In genomic region chr2:133333189-133333588, GRCh38 we compare ENCODE assay signal across 19 cellular contexts.
"Had no signal": no experiment of that assay in that cellular context is flagged by ENCODE, and none has a peak within 500 bp of the region (broad histone marks: within the 10 kb centered on the region; RNA-seq: fewer than 3 reads in every experiment).

No MANE protein-coding gene starts in this region.

- H3K27ac ChIP-seq: coronary artery, gastrocnemius medialis, heart left ventricle, transverse colon, vagina had no signal

- H3K4me3 Mint-ChIP-seq: activated naive CD4-positive, alpha-beta T cell treated with anti-CD3 and anti-CD28 coated beads, Interleukin-2, amount 10 ng/mL, durations not matched to agents 7 days and 5 days; activated T-helper 17 cell treated with anti-CD3 and anti-CD28 coated beads, Interleukin-2, amount 50 U/mL, for 72 hours; central memory CD8-positive, alpha-beta T cell; immature natural killer cell; mesothelial cell of epicardium had no signal

- H3K36me3 ChIP-seq: gastrocnemius medialis, heart left ventricle, transverse colon, vagina had no signal

- H3K9me3 ChIP-seq: gastrocnemius medialis, heart left ventricle, transverse colon, vagina had no signal

- H3K4me1 ChIP-seq: gastrocnemius medialis, heart left ventricle, transverse colon, vagina had no signal

- H3K27me3 ChIP-seq: gastrocnemius medialis, heart left ventricle, transverse colon, vagina had no signal

- H3K4me1 Mint-ChIP-seq: activated naive CD4-positive, alpha-beta T cell treated with anti-CD3 and anti-CD28 coated beads, Interleukin-2, amount 10 ng/mL, durations not matched to agents 7 days and 5 days; activated T-helper 17 cell treated with anti-CD3 and anti-CD28 coated beads, Interleukin-2, amount 50 U/mL, for 72 hours; central memory CD8-positive, alpha-beta T cell; immature natural killer cell; mesothelial cell of epicardium had no signal

- ATAC-seq: activated CD4-positive, CD25-positive, alpha-beta regulatory T cell treated with anti-CD3 and anti-CD28 coated beads, Interleukin-2, amount 50 U/mL, for 24 hours; activated T-helper 17 cell treated with anti-CD3 and anti-CD28 coated beads, Interleukin-2, amount 50 U/mL, for 72 hours; gastrocnemius medialis; heart left ventricle; left colon; sciatic nerve; stimulated activated naive CD8-positive, alpha-beta T cell treated with anti-CD3 and anti-CD28 coated beads, Interleukin-15, Interleukin-2, amounts not matched to agents 100 U/mL and 50 U/mL, for 24 hours had no signal

- DNase-seq: activated CD4-positive, alpha-beta T cell treated with anti-CD3 and anti-CD28 coated beads, Interleukin-2, amount 50 U/mL, for 1 hour; activated CD8-positive, alpha-beta memory T cell treated with anti-CD3 and anti-CD28 coated beads for 24 hours; activated naive CD4-positive, alpha-beta T cell treated with anti-CD3 and anti-CD28 coated beads, Interleukin-2, amount 10 ng/mL, durations not matched to agents 7 days and 5 days; effector CD4-positive, alpha-beta T cell; gastrocnemius medialis; heart left ventricle; immature natural killer cell; left colon; stimulated activated naive CD8-positive, alpha-beta T cell treated with anti-CD3 and anti-CD28 coated beads, Interleukin-15, Interleukin-2, amounts not matched to agents 100 U/mL and 50 U/mL, for 24 hours; T-helper 9 cell; transverse colon had no signal

- H3K36me3 Mint-ChIP-seq: activated naive CD4-positive, alpha-beta T cell treated with anti-CD3 and anti-CD28 coated beads, Interleukin-2, amount 10 ng/mL, durations not matched to agents 7 days and 5 days; immature natural killer cell; mesothelial cell of epicardium had no signal

- H3K27me3 Mint-ChIP-seq: activated naive CD4-positive, alpha-beta T cell treated with anti-CD3 and anti-CD28 coated beads, Interleukin-2, amount 10 ng/mL, durations not matched to agents 7 days and 5 days; activated T-helper 17 cell treated with anti-CD3 and anti-CD28 coated beads, Interleukin-2, amount 50 U/mL, for 72 hours; central memory CD8-positive, alpha-beta T cell had no signal

- H3K27ac Mint-ChIP-seq: activated naive CD4-positive, alpha-beta T cell treated with anti-CD3 and anti-CD28 coated beads, Interleukin-2, amount 10 ng/mL, durations not matched to agents 7 days and 5 days; activated T-helper 17 cell treated with anti-CD3 and anti-CD28 coated beads, Interleukin-2, amount 50 U/mL, for 72 hours; immature natural killer cell; mesothelial cell of epicardium had no signal

- H3K4me3 ChIP-seq: coronary artery, gastrocnemius medialis, heart left ventricle, lung, transverse colon, vagina had no signal

- H3K9me3 Mint-ChIP-seq: activated naive CD4-positive, alpha-beta T cell treated with anti-CD3 and anti-CD28 coated beads, Interleukin-2, amount 10 ng/mL, durations not matched to agents 7 days and 5 days; activated T-helper 17 cell treated with anti-CD3 and anti-CD28 coated beads, Interleukin-2, amount 50 U/mL, for 72 hours; mesothelial cell of epicardium had no signal
